ENCODE assay signal across 32 cellular contexts in the genomic region with DNA sequence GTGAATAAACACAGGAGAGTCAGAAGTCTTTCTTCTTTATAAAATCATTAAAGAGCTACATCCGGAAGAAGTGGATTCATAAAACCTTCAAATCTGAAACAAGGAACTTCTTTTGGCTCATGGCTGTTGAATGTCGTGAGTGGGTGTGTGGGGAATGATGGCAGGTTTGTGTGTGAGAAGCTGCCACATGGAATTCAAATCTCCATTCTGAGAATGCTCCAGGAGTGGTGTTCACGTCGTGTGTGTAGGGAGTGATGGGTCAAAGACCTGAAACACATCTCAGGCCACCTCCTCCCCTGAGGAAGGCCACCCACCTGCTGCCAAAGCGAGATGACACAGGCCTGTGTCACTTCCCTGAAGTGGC. TPM values are rescaled to one million over a fixed set of nuclear protein-coding genes. Genes with fewer than 3 reads are reported as not detected.
"Had no signal": no experiment of that assay in that cellular context is flagged by ENCODE, and none has a peak within 500 bp of the region (broad histone marks: within the 10 kb centered on the region; RNA-seq: fewer than 3 reads in every experiment).

No MANE protein-coding gene starts in this region.

- DNase-seq: activated CD4-positive, alpha-beta memory T cell treated with anti-CD3 and anti-CD28 coated beads for 36 hours; activated CD4-positive, alpha-beta T cell treated with anti-CD3 and anti-CD28 coated beads for 36 hours; activated CD4-positive, CD25-positive, alpha-beta regulatory T cell; activated CD4-positive, CD25-positive, alpha-beta regulatory T cell treated with anti-CD3 and anti-CD28 coated beads, Interleukin-2, amount 50 U/mL, for 72 hours; activated CD8-positive, alpha-beta memory T cell treated with anti-CD3 and anti-CD28 coated beads, Interleukin-2, amount 10 ng/mL, durations not matched to agents 7 days and 5 days; activated CD8-positive, alpha-beta memory T cell treated with anti-CD3 and anti-CD28 coated beads, Interleukin-2, amount 50 U/mL, for 4 hours; activated CD8-positive, alpha-beta T cell treated with anti-CD3 and anti-CD28 coated beads, Interleukin-2, amount 10 ng/mL, durations not matched to agents 7 days and 5 days; activated effector memory CD4-positive, alpha-beta T cell treated with anti-CD3 and anti-CD28 coated beads, Interleukin-2, amount 50 U/mL, for 16 hours; activated naive CD4-positive, alpha-beta T cell treated with anti-CD3 and anti-CD28 coated beads, Interleukin-2, amount 50 U/mL, for 16 hours; activated T-cell treated with anti-CD3 and anti-CD28 coated beads, Interleukin-2, amount 50 U/mL, for 1 hour; activated T-cell treated with anti-CD3 and anti-CD28 coated beads, Interleukin-2, amount 50 U/mL, for 48 hours; amniotic stem cell; brain microvascular endothelial cell; dorsolateral prefrontal cortex; effector memory CD4-positive, alpha-beta T cell; esophagus squamous epithelium; foreskin melanocyte; T-helper 2 cell had no signal

- H3K27ac Mint-ChIP-seq: activated CD4-positive, alpha-beta memory T cell treated with anti-CD3 and anti-CD28 coated beads for 36 hours; activated CD4-positive, alpha-beta T cell treated with anti-CD3 and anti-CD28 coated beads for 36 hours; activated CD4-positive, alpha-beta T cell treated with anti-CD3 and anti-CD28 coated beads, Interleukin-2, amount 10 ng/mL, durations not matched to agents 24 days and 14 days; activated CD8-positive, alpha-beta memory T cell treated with anti-CD3 and anti-CD28 coated beads, Interleukin-2, amount 10 ng/mL, durations not matched to agents 7 days and 5 days; activated CD8-positive, alpha-beta T cell treated with anti-CD3 and anti-CD28 coated beads, Interleukin-2, amount 10 ng/mL, durations not matched to agents 7 days and 5 days; activated naive CD8-positive, alpha-beta T cell; activated T-helper 1 cell treated with anti-CD3 and anti-CD28 coated beads, Interleukin-12 subunit alpha, Interleukin-12 subunit beta, Interleukin-2, Interleukin-4 antibody, amounts not matched to agents 30 ng/mL and 10 ng/mL and 1 ng/mL, durations not matched to agents 14 hours and 24 hours and 36 hours; activated T-helper 2 cell treated with anti-CD3 and anti-CD28 coated beads, Interferon-gamma antibody, Interleukin-2, Interleukin-4, amounts not matched to agents 10 μg/mL and 5 μg/mL and 100 μg/mL, durations not matched to agents 14 hours and 24 hours and 36 hours; dendritic cell treated with granulocyte-macrophage colony-stimulating factor and Interleukin-4, amounts not matched to agents 40 ng/mL and 50 ng/mL, for 4 days had no signal

- H3K27ac ChIP-seq: brain microvascular endothelial cell, coronary artery, epithelial cell of prostate, esophagus squamous epithelium, gastroesophageal sphincter had no signal

- H3K4me1 ChIP-seq: esophagus squamous epithelium, gastroesophageal sphincter had no signal

- H3K4me3 Mint-ChIP-seq: activated CD4-positive, alpha-beta memory T cell treated with anti-CD3 and anti-CD28 coated beads for 36 hours; activated CD4-positive, alpha-beta T cell treated with anti-CD3 and anti-CD28 coated beads for 36 hours; activated CD4-positive, alpha-beta T cell treated with anti-CD3 and anti-CD28 coated beads, Interleukin-2, amount 10 ng/mL, durations not matched to agents 24 days and 14 days; activated CD8-positive, alpha-beta memory T cell treated with anti-CD3 and anti-CD28 coated beads, Interleukin-2, amount 10 ng/mL, durations not matched to agents 7 days and 5 days; activated CD8-positive, alpha-beta T cell treated with anti-CD3 and anti-CD28 coated beads, Interleukin-2, amount 10 ng/mL, durations not matched to agents 7 days and 5 days; activated naive CD8-positive, alpha-beta T cell; activated T-helper 1 cell treated with anti-CD3 and anti-CD28 coated beads, Interleukin-12 subunit alpha, Interleukin-12 subunit beta, Interleukin-2, Interleukin-4 antibody, amounts not matched to agents 30 ng/mL and 10 ng/mL and 1 ng/mL, durations not matched to agents 14 hours and 24 hours and 36 hours; central memory CD8-positive, alpha-beta T cell; dendritic cell treated with granulocyte-macrophage colony-stimulating factor and Interleukin-4, amounts not matched to agents 40 ng/mL and 50 ng/mL, for 4 days had no signal

- H3K27me3 Mint-ChIP-seq: activated CD4-positive, alpha-beta memory T cell treated with anti-CD3 and anti-CD28 coated beads for 36 hours; activated CD4-positive, alpha-beta T cell treated with anti-CD3 and anti-CD28 coated beads for 36 hours; activated CD4-positive, alpha-beta T cell treated with anti-CD3 and anti-CD28 coated beads, Interleukin-2, amount 10 ng/mL, durations not matched to agents 24 days and 14 days; activated CD8-positive, alpha-beta memory T cell treated with anti-CD3 and anti-CD28 coated beads, Interleukin-2, amount 10 ng/mL, durations not matched to agents 7 days and 5 days; activated naive CD8-positive, alpha-beta T cell; central memory CD8-positive, alpha-beta T cell; dendritic cell treated with granulocyte-macrophage colony-stimulating factor and Interleukin-4, amounts not matched to agents 40 ng/mL and 50 ng/mL, for 4 days had no signal

- H3K36me3 ChIP-seq: brain microvascular endothelial cell had no signal

- H3K9me3 Mint-ChIP-seq: activated CD4-positive, alpha-beta memory T cell treated with anti-CD3 and anti-CD28 coated beads for 36 hours; activated CD4-positive, alpha-beta T cell treated with anti-CD3 and anti-CD28 coated beads, Interleukin-2, amount 10 ng/mL, durations not matched to agents 24 days and 14 days; activated T-helper 1 cell treated with anti-CD3 and anti-CD28 coated beads, Interleukin-12 subunit alpha, Interleukin-12 subunit beta, Interleukin-2, Interleukin-4 antibody, amounts not matched to agents 30 ng/mL and 10 ng/mL and 1 ng/mL, durations not matched to agents 14 hours and 24 hours and 36 hours; activated T-helper 2 cell treated with anti-CD3 and anti-CD28 coated beads, Interferon-gamma antibody, Interleukin-2, Interleukin-4, amounts not matched to agents 10 μg/mL and 5 μg/mL and 100 μg/mL, durations not matched to agents 14 hours and 24 hours and 36 hours; central memory CD8-positive, alpha-beta T cell had no signal

- H3K4me1 Mint-ChIP-seq: activated CD4-positive, alpha-beta T cell treated with anti-CD3 and anti-CD28 coated beads for 36 hours; activated CD4-positive, alpha-beta T cell treated with anti-CD3 and anti-CD28 coated beads, Interleukin-2, amount 10 ng/mL, durations not matched to agents 24 days and 14 days; activated CD8-positive, alpha-beta memory T cell treated with anti-CD3 and anti-CD28 coated beads, Interleukin-2, amount 10 ng/mL, durations not matched to agents 7 days and 5 days; central memory CD8-positive, alpha-beta T cell had no signal

- H3K27me3 ChIP-seq: brain microvascular endothelial cell, dorsolateral prefrontal cortex, esophagus squamous epithelium, gastroesophageal sphincter had no signal

- H3K4me3 ChIP-seq: coronary artery, dorsolateral prefrontal cortex, esophagus squamous epithelium, gastroesophageal sphincter had no signal

- H3K9me3 ChIP-seq: esophagus squamous epithelium, gastroesophageal sphincter had no signal

RNA-seq across cellular contexts. Expression of gene FAM228A, which starts 28.9 kb away (rescaled TPM):
- total RNA-seq: activated CD4-positive, alpha-beta T cell treated with anti-CD3 and anti-CD28 coated beads, Interleukin-2, amount 10 ng/mL, durations not matched to agents 24 days and 14 days; activated CD8-positive, alpha-beta memory T cell treated with anti-CD3 and anti-CD28 coated beads for 36 hours; activated CD8-positive, alpha-beta memory T cell treated with anti-CD3 and anti-CD28 coated beads, Interleukin-2, amount 10 ng/mL, durations not matched to agents 7 days and 5 days; activated CD8-positive, alpha-beta T cell treated with anti-CD3 and anti-CD28 coated beads, Interleukin-2, amount 10 ng/mL, durations not matched to agents 7 days and 5 days; activated T-helper 1 cell treated with anti-CD3 and anti-CD28 coated beads, Interleukin-12 subunit alpha, Interleukin-12 subunit beta, Interleukin-2, Interleukin-4 antibody, amounts not matched to agents 30 ng/mL and 10 ng/mL and 1 ng/mL, durations not matched to agents 14 hours and 24 hours and 36 hours; activated T-helper 2 cell treated with anti-CD3 and anti-CD28 coated beads, Interferon-gamma antibody, Interleukin-2, Interleukin-4, amounts not matched to agents 10 μg/mL and 5 μg/mL and 100 μg/mL, durations not matched to agents 14 hours and 24 hours and 36 hours; astrocyte; bronchial epithelial cell; glomerular endothelial cell; T-helper 1 cell treated with Interleukin-12 subunit alpha and Interleukin-12 subunit beta and Interleukin-4 antibody, amounts not matched to agents 30 ng/mL and 1 ng/mL, for 36 hours had no signal
